Comparison of ENCODE assay signal across 1 cellular context in genomic region chr22:37501176-37501609, GRCh38.
TF ChIP-seq lines count a peak whose summit lies in the region.

No MANE protein-coding gene starts in this region.

TF ChIP-seq in GM23338, 12 proteins besides CTCF, POLR2A, EP300 and RAD21 (continued from another document):
- TF ChIP-seq ZNF462 (CRISPR knock-in tag; IDR thresholded peaks at IDR 0.05) = no peak
- no peak for TF ChIP-seq NANOG (IDR thresholded peaks at IDR 0.05; ENCODE audit: borderline replicate concordance)
- TF ChIP-seq ZNF331 (CRISPR knock-in tag; IDR thresholded peaks at IDR 0.05; ENCODE audit: low read depth) = no peak
- no peak for TF ChIP-seq CREB1 (CRISPR knock-in tag; IDR thresholded peaks at IDR 0.05; ENCODE audit: low read depth)
- TF ChIP-seq EZH2phosphoT487 (IDR thresholded peaks at IDR 0.05; ENCODE audit: unreplicated experiment) = no peak
